Comparison of ENCODE assay signal across 8 cellular contexts in the genomic region with DNA sequence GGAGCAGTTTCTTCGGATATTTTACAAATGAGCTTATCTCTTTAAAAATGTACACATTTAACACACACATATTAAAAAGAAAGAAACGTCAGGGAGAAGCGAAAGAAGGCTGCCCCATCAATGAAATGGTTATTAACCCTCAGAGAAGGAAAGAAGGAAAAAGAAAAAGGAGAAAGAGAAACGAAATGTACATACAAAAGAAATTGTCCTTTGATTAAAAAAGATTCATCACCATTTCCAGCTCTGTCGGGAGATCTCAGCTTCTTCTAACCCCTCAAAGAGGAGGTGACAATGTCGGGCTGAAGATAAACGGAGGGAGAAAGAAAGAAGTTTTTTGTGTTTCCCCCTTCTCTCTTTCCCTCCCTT. TPM values are rescaled to one million over a fixed set of nuclear protein-coding genes. Genes with fewer than 3 reads are reported as not detected.
DNase-seq lines count a peak whose midpoint lies in the region; ATAC-seq and TF ChIP-seq lines count a peak whose summit lies in the region.

No MANE protein-coding gene starts in this region.

- H3K79me2 ChIP-seq in fibroblast of lung (ENCODE audit: control insufficient read depth, insufficient read depth, low read length) = peaks cover 2% of the 10 kb centered on the region

- ATAC-seq in GM19023 (IDR thresholded peaks at IDR 0.05; ENCODE audit: unreplicated experiment) = no peak
- ATAC-seq in HG03457 (IDR thresholded peaks at IDR 0.05; ENCODE audit: unreplicated experiment) = no peak

- H2AFZ ChIP-seq in fibroblast of lung (ENCODE audit: low read length) = peak overlapping the region; percentile 52

- H3K27me3 ChIP-seq in GM06990 (replicated peaks; ENCODE audit: control insufficient read depth, insufficient read depth, low read length) (no peaks in the 10 kb centered on the region), SJSA1 (replicated peaks) (no peaks in the 10 kb centered on the region), fibroblast of lung (ENCODE audit: control insufficient read depth, insufficient read depth, low read length) (no peaks in the 10 kb centered on the region), rectal smooth muscle tissue (ENCODE audit: control insufficient read depth, insufficient read depth, low read length) (no peaks in the 10 kb centered on the region)

- H3K36me3 ChIP-seq in GM06990 (ENCODE audit: control insufficient read depth, insufficient read depth, low read length) = no peaks in the 10 kb centered on the region
- peaks cover 4% of the 10 kb centered on the region for H3K36me3 ChIP-seq in SJSA1
- H3K36me3 ChIP-seq in fibroblast of lung (ENCODE audit: control insufficient read depth, insufficient read depth, low read length) = no peaks in the 10 kb centered on the region
- no peaks in the 10 kb centered on the region for H3K36me3 ChIP-seq in rectal smooth muscle tissue (ENCODE audit: control insufficient read depth, insufficient read depth, low read length)

- H4K20me1 ChIP-seq in fibroblast of lung (ENCODE audit: control insufficient read depth, extremely low read depth, insufficient read depth, low read length) = no peaks in the 10 kb centered on the region

- peaks cover 14% of the 10 kb centered on the region for H3K4me1 ChIP-seq in SJSA1 (replicated peaks)
- H3K4me1 ChIP-seq in fibroblast of lung (ENCODE audit: control insufficient read depth, extremely low read depth, insufficient read depth, low read length) = no peaks in the 10 kb centered on the region
- H3K4me1 ChIP-seq in rectal smooth muscle tissue (ENCODE audit: control insufficient read depth, insufficient read depth, low read length) = no peaks in the 10 kb centered on the region

- DNase-seq in GM06990 (ENCODE audit: extremely low read depth, insufficient read length) (no peak), SJSA1 (ENCODE audit: low read depth in 1 of 2, low spot score in 2 of 2) (no peak), fibroblast of lung (ENCODE audit: low read depth in 2 of 2) (no peak), HCEC 1CT (no peak), Ammon's horn (ENCODE audit: low spot score) (no peak)

- H3K9ac ChIP-seq in fibroblast of lung (ENCODE audit: insufficient read depth, low read length) = peak overlapping the region; percentile 31
- H3K9ac ChIP-seq in rectal smooth muscle tissue (ENCODE audit: low read length) = peak overlapping the region; percentile 47

- H3K4me2 ChIP-seq in fibroblast of lung (ENCODE audit: extremely low read depth, insufficient read depth, low read length) = peak overlapping the region; percentile 91

- no peak overlapping the region for H3K27ac ChIP-seq in SJSA1
- H3K27ac ChIP-seq in fibroblast of lung (ENCODE audit: insufficient read depth, low read length) = peak overlapping the region; percentile 55
- H3K27ac ChIP-seq in rectal smooth muscle tissue (ENCODE audit: low read depth, low read length) = peak overlapping the region; percentile 43

- H3K9me3 ChIP-seq in SJSA1 (replicated peaks) (no peaks in the 10 kb centered on the region), fibroblast of lung (ENCODE audit: control insufficient read depth, insufficient read depth, low read depth, low read length) (no peaks in the 10 kb centered on the region)

- no peak for TF ChIP-seq CTCF in GM06990 (IDR thresholded peaks at IDR 0.05; ENCODE audit: insufficient read depth, low read length, poor library complexity, severe bottlenecking)
- TF ChIP-seq CTCF in fibroblast of lung (conservative IDR thresholded peaks at IDR 0.05 in 1 of 2, IDR thresholded peaks at IDR 0.05 in 1 of 2; ENCODE audit: low read depth in 1 of 2, low read length in 2 of 2) = no peak

- peak overlapping the region; percentile 73 for H3K4me3 ChIP-seq in GM06990 (replicated peaks; ENCODE audit: low read depth, low read length)
- H3K4me3 ChIP-seq in SJSA1 = peak overlapping the region; percentile 98
- peak overlapping the region; percentile 55 to 81 (median 71) for H3K4me3 ChIP-seq in fibroblast of lung (replicated peaks in 1 of 4; ENCODE audit: control extremely low read depth in 1 of 4, insufficient read depth in 1 of 4, low read depth in 3 of 4, low read length in 4 of 4)
- H3K4me3 ChIP-seq in rectal smooth muscle tissue (ENCODE audit: low read length) = peak overlapping the region; percentile 95

RNA-seq across cellular contexts. Expression of a gene that starts 1.5 kb away (rescaled TPM):
- 2.1 and 6.5 TPM in 2 replicates for total RNA-seq in SJSA1 (2014; rRNA removed; shearing (Covaris generic))
- total RNA-seq in fibroblast of lung = 8.2 and 17.2 TPM in 2 replicates
- polyA plus RNA-seq in fibroblast of lung = 4.9 and 6.4 TPM in 2 replicates
- 2.7 and 2.8 TPM in 2 replicates for polyA plus RNA-seq in fibroblast of lung (2012)
- 4.9 and 12.6 TPM in 2 replicates for polyA minus RNA-seq in fibroblast of lung (ENCODE audit: low replicate concordance)
